Comparison of ENCODE assay signal across 20 cellular contexts in genomic region chr22:18909556-18909955, GRCh38. TPM values are rescaled to one million over a fixed set of nuclear protein-coding genes. Genes with fewer than 3 reads are reported as not detected.
A peak's percentile ranks its signal among the peaks of the same experiment; 100 is the strongest.
DNase-seq lines count a peak whose midpoint lies in the region; ATAC-seq and TF ChIP-seq lines count a peak whose summit lies in the region.
"Had no signal": no experiment of that assay in that cellular context is flagged by ENCODE, and none has a peak within 500 bp of the region (broad histone marks: within the 10 kb centered on the region; RNA-seq: fewer than 3 reads in every experiment).

No MANE protein-coding gene starts in this region.

- H2BK20ac ChIP-seq in H9 (ENCODE audit: low read depth, low read length, poor library complexity, severe bottlenecking): no peak overlapping the region

- no peak overlapping the region for H4K91ac ChIP-seq in H9 (ENCODE audit: insufficient read length, low read depth, low read length)

- H3K56ac ChIP-seq in H9 (ENCODE audit: insufficient read length, low read depth, low read length): no peak overlapping the region

- no peaks in the 10 kb centered on the region for H3K23me2 ChIP-seq in H9 (ENCODE audit: insufficient read length, low read depth, low read length, poor library complexity, severe bottlenecking)

- no peaks in the 10 kb centered on the region for H3K27me3 Mint-ChIP-seq in H9 (ENCODE audit: low read depth)
- H3K27me3 Mint-ChIP-seq: CD4-positive, alpha-beta T cell; CD8-positive, alpha-beta memory T cell had no signal

- no peak overlapping the region for H3K4ac ChIP-seq in H9 (ENCODE audit: low read depth, low read length)

- H3K4me1 Mint-ChIP-seq in H9: peaks cover 2% of the 10 kb centered on the region in 2 experiments
- H3K4me1 Mint-ChIP-seq: CD14-positive monocyte; CD8-positive, alpha-beta memory T cell had no signal

- no peak overlapping the region for H4K5ac ChIP-seq in H9 (ENCODE audit: insufficient read length, low read depth, low read length)

- no peak overlapping the region for H2AK5ac ChIP-seq in H9 (ENCODE audit: insufficient read length, low read length)

- H3K36me3 ChIP-seq in sigmoid colon: no peaks in the 10 kb centered on the region
- H3K36me3 ChIP-seq: BE2C; BLaER1 treated with 17β-estradiol and CSF1 and Interleukin-3, amounts not matched to agents 10 nM and 100 nM had no signal

- no peaks in the 10 kb centered on the region for H3K36me3 Mint-ChIP-seq in H9 (ENCODE audit: insufficient read depth in 1 of 3, low read depth in 3 of 3)
- H3K36me3 Mint-ChIP-seq: CD14-positive monocyte; CD8-positive, alpha-beta memory T cell had no signal

- DNase-seq in H9 (peak; percentile 5), ecto neural progenitor cell (ENCODE audit: low spot score) (peak; percentile 29), islet precursor cell (peak; percentile 13), sigmoid colon (peak; percentile 24), NCI-H510A (lab: John Stamatoyannopoulos, UW) (no peak)
- DNase-seq: BE2C; CD4-positive, alpha-beta T cell; CD8-positive, alpha-beta memory T cell; DMS53; DMS79 treated with DMSO at 0.1 percent for 48 hours; GF-D8; GM23248; H7 had no signal

- no peak overlapping the region for H3K14ac ChIP-seq in H9 (ENCODE audit: insufficient read depth, low read length)

- no peaks in the 10 kb centered on the region for H3K79me1 ChIP-seq in H9 (ENCODE audit: insufficient read depth, low read depth, low read length, poor library complexity, severe bottlenecking)

- H3K9me3 Mint-ChIP-seq in H9: no peaks in the 10 kb centered on the region
- H3K9me3 Mint-ChIP-seq: CD14-positive monocyte; CD4-positive, alpha-beta T cell; CD8-positive, alpha-beta memory T cell had no signal

- no peaks in the 10 kb centered on the region for H3K27me3 ChIP-seq in H9 (ENCODE audit: insufficient read depth, low read length)
- no peaks in the 10 kb centered on the region for H3K27me3 ChIP-seq in sigmoid colon
- H3K27me3 ChIP-seq: BE2C; BLaER1 treated with 17β-estradiol and CSF1 and Interleukin-3, amounts not matched to agents 10 nM and 100 nM had no signal

- H4K20me1 ChIP-seq in H9 (ENCODE audit: control insufficient read depth, insufficient read depth, insufficient read length): no peaks in the 10 kb centered on the region
- H4K20me1 ChIP-seq: BLaER1 treated with 17β-estradiol and CSF1 and Interleukin-3, amounts not matched to agents 10 nM and 100 nM had no signal

- no peak overlapping the region for H2BK5ac ChIP-seq in H9 (ENCODE audit: insufficient read length, low read length)

- no peaks in the 10 kb centered on the region for H3K9me3 ChIP-seq in H9 (ENCODE audit: control insufficient read depth, low read depth, low read length)
- no peaks in the 10 kb centered on the region for H3K9me3 ChIP-seq in sigmoid colon
- H3K9me3 ChIP-seq: BE2C; BLaER1 treated with 17β-estradiol and CSF1 and Interleukin-3, amounts not matched to agents 10 nM and 100 nM had no signal

- intact Hi-C loops in sigmoid colon (cut with DNase I): no loop called here

- H4K8ac ChIP-seq in H9 (replicated peaks; ENCODE audit: insufficient read length, low read depth, low read length): no peak overlapping the region

- TF ChIP-seq CTCF in H9 (conservative IDR thresholded peaks at IDR 0.05) (no peak), sigmoid colon (IDR thresholded peaks at IDR 0.05) (no peak)

- no peak overlapping the region for H3K18ac ChIP-seq in H9 (ENCODE audit: insufficient read length, low read depth, low read length)

- no peak overlapping the region for H2BK120ac ChIP-seq in H9 (ENCODE audit: low read depth, low read length, poor library complexity, severe bottlenecking)

- no peak overlapping the region for H3K23ac ChIP-seq in H9 (ENCODE audit: insufficient read length, low read depth, low read length)

- H3K27ac Mint-ChIP-seq in H9: no peak overlapping the region
- H3K27ac Mint-ChIP-seq: CD14-positive monocyte; CD4-positive, alpha-beta T cell; CD8-positive, alpha-beta memory T cell had no signal

- H3T11ph ChIP-seq in H9 (ENCODE audit: low read length): no peak overlapping the region

- no peak overlapping the region for H3K9ac ChIP-seq in H9 (ENCODE audit: extremely low read depth, insufficient read length, low read length)
- H3K9ac ChIP-seq: BLaER1 treated with 17β-estradiol and CSF1 and Interleukin-3, amounts not matched to agents 10 nM and 100 nM; GM23248 had no signal

- H3K4me1 ChIP-seq in H9 (ENCODE audit: insufficient read depth, low read length) (no peaks in the 10 kb centered on the region), sigmoid colon (no peaks in the 10 kb centered on the region)
- H3K4me1 ChIP-seq: BE2C; BLaER1 treated with 17β-estradiol and CSF1 and Interleukin-3, amounts not matched to agents 10 nM and 100 nM had no signal

- H3K79me2 ChIP-seq in H9 (ENCODE audit: insufficient read depth, low read length): no peaks in the 10 kb centered on the region

- TF ChIP-seq EP300 in sigmoid colon (IDR thresholded peaks at IDR 0.05): no peak

- H3K4me3 ChIP-seq in sigmoid colon: no peak overlapping the region
- H3K4me3 ChIP-seq: BLaER1 treated with 17β-estradiol and CSF1 and Interleukin-3, amounts not matched to agents 10 nM and 100 nM; GM23248 had no signal

- no peak overlapping the region for H2AFZ ChIP-seq in H9 (ENCODE audit: low read length)
- H2AFZ ChIP-seq: GM23248 had no signal

- no peak for TF ChIP-seq POLR2A in sigmoid colon (IDR thresholded peaks at IDR 0.05)

- H3K27ac ChIP-seq in H9 (ENCODE audit: insufficient read length, low read depth, low read length) (no peak overlapping the region), sigmoid colon (no peak overlapping the region)
- H3K27ac ChIP-seq: 22Rv1; BLaER1 treated with 17β-estradiol and CSF1 and Interleukin-3, amounts not matched to agents 10 nM and 100 nM; GM23248 had no signal

- no peak for ATAC-seq in HG03095 (IDR thresholded peaks at IDR 0.05; ENCODE audit: unreplicated experiment)
- ATAC-seq in GM18867 (IDR thresholded peaks at IDR 0.05; ENCODE audit: unreplicated experiment): no peak
- ATAC-seq: HCT116 had no signal

- no peak overlapping the region for H3K4me2 ChIP-seq in H9 (ENCODE audit: insufficient read depth, insufficient read length, low read length)
- H3K4me2 ChIP-seq: BLaER1 treated with 17β-estradiol and CSF1 and Interleukin-3, amounts not matched to agents 10 nM and 100 nM had no signal

- no CpG with 5 or more reads among the region's 5 CpGs for WGBS in H9 (ENCODE audit: extremely low coverage, insufficient read length, low lambda C conversion rate)
- 96 to 97% methylated on average over 3 of the region's 5 CpGs for WGBS in sigmoid colon, 2 donors

- no peak overlapping the region for H3K4me3 Mint-ChIP-seq in H9
- H3K4me3 Mint-ChIP-seq: CD14-positive monocyte; CD4-positive, alpha-beta T cell; CD8-positive, alpha-beta memory T cell had no signal

- no peak overlapping the region for H2BK15ac ChIP-seq in H9 (ENCODE audit: low read depth, low read length)

- no peak overlapping the region for H2BK12ac ChIP-seq in H9 (ENCODE audit: insufficient read length, low read depth, low read length)

RNA-seq across cellular contexts. Expression of gene DGCR6, which starts 3.4 kb away (rescaled TPM):
- total RNA-seq in H9 (2021) (1.8 and 2.2 TPM in 2 replicates), sigmoid colon (1 to 10 TPM; 1.2 to 6.6 (median 1.7) TPM)
- 1 to 10 TPM in 1 of 3 donors, under 1 TPM in 2; 0.60 to 1.6 (median 0.73) TPM for polyA plus RNA-seq in sigmoid colon

RNA-seq across cellular contexts. Expression of gene PRODH, which starts 26.5 kb away (rescaled TPM):
- total RNA-seq in H9 (2021) (51.2 and 54.3 TPM in 2 replicates), sigmoid colon (1 to 10 TPM; 2.5 to 4.8 (median 3.6) TPM)
- polyA plus RNA-seq in sigmoid colon: 1 to 10 TPM in 1 of 3 donors, not detected in 2; 2.9 TPM
- total RNA-seq: CD4-positive, alpha-beta T cell; GM23248 had no signal
- polyA plus RNA-seq: AG04450, CD14-positive monocyte, GM23248 had no signal
